Comparison of ENCODE assay signal across 8 cellular contexts in genomic region chr10:101012525-101013364, GRCh38. TPM values are rescaled to one million over a fixed set of nuclear protein-coding genes. Genes with fewer than 3 reads are reported as not detected.
A peak's percentile ranks its signal among the peaks of the same experiment; 100 is the strongest.
DNase-seq lines count a peak whose midpoint lies in the region; ATAC-seq, FAIRE-seq and TF ChIP-seq lines count a peak whose summit lies in the region.

No MANE protein-coding gene starts in this region.

- peaks cover 1% of the 10 kb centered on the region for H3K27me3 ChIP-seq in bronchial epithelial cell (ENCODE audit: control insufficient read depth, insufficient read depth, low read length)

- no peak for FAIRE-seq in bronchial epithelial cell (lab: Jason Lieb, UNC)

- no peak overlapping the region for H3K4me3 ChIP-seq in bronchial epithelial cell (ENCODE audit: low read depth, low read length)

- no peak overlapping the region for H3K27ac ChIP-seq in VCaP

- peak; percentile 80 for ATAC-seq in HG02943 (IDR thresholded peaks at IDR 0.05; ENCODE audit: low read depth, unreplicated experiment)

- peak; percentile 79 for TF ChIP-seq CTCF in VCaP (conservative IDR thresholded peaks at IDR 0.05)
- peak; percentile 74 for TF ChIP-seq CTCF in bronchial epithelial cell (IDR thresholded peaks at IDR 0.05; ENCODE audit: insufficient read depth, low read length, severe bottlenecking)

- DNase-seq in activated gamma-delta T cell treated with Interleukin-2 at 50 U/mL for 16 hours: peak; percentile 69
- no peak for DNase-seq in activated gamma-delta T cell (lab: John Stamatoyannopoulos, UW)
- peak; percentile 31 for DNase-seq in NCI-H2171 (lab: John Stamatoyannopoulos, UW)
- peak; percentile 87 for DNase-seq in bronchial epithelial cell (ENCODE audit: low read depth)
- peak; percentile 99 for DNase-seq in kidney glomerular epithelial cell (lab: John Stamatoyannopoulos, UW)
- DNase-seq in stimulated activated CD4-positive, alpha-beta T cell treated with anti-CD3 and anti-CD28 coated beads, Interleukin-1b, Interleukin-23, amount 100 ng/mL, for 4 hours (ENCODE audit: low read depth in 2 of 2): peak; percentile 64 to 69

- no peaks in the 10 kb centered on the region for H3K36me3 ChIP-seq in bronchial epithelial cell (ENCODE audit: control insufficient read depth, insufficient read depth, low read length)

RNA-seq across cellular contexts. Expression of gene LZTS2, which starts 13.1 kb away (rescaled TPM):
- 30.0 and 36.5 TPM in 2 replicates for total RNA-seq in bronchial epithelial cell

RNA-seq across cellular contexts. Expression of gene PDZD7, which starts 18.2 kb away (rescaled TPM):
- 0.13 and 0.26 TPM in 2 replicates for total RNA-seq in bronchial epithelial cell

RNA-seq across cellular contexts. Expression of gene SFXN3, which starts 18.3 kb away (rescaled TPM):
- total RNA-seq in bronchial epithelial cell: 14.0 and 16.1 TPM in 2 replicates

RNA-seq across cellular contexts. Expression of gene TWNK, which starts 25.4 kb away (rescaled TPM):
- total RNA-seq in bronchial epithelial cell: 7.9 and 14.7 TPM in 2 replicates

RNA-seq across cellular contexts. Expression of gene MRPL43, which starts 25.4 kb away (rescaled TPM):
- total RNA-seq in bronchial epithelial cell: 47.7 and 73.5 TPM in 2 replicates
